In the genomic region with DNA sequence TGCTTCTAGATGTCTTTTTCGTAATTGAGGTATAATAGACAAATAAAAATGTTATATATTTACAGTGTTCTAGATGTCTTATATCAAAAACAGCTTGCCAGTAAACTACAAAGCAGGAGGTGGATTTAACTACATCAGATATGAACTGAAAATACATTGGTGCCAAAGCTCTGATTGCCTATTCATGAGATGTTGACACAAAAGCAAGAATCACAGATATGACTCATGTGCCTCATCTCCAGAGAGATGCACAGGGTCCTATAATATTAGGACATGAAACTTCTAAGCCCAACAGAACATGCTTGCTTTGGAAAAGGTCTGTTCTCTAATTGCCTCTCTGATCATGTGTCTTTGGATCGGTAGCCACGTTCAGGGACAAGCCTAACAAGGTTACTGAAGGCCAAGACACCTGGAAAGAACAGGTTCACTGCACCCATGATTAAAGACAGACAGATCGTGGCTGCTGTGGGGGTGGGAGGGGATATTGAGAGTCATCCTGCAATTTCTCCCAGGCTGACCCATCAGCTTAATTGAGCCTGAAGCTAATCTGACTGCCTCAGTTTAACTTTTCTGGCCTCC, we compare ENCODE assay signal across 17 cellular contexts. TPM values are rescaled to one million over a fixed set of nuclear protein-coding genes. Genes with fewer than 3 reads are reported as not detected.
DNase-seq lines count a peak whose midpoint lies in the region; ATAC-seq and TF ChIP-seq lines count a peak whose summit lies in the region.
"Had no signal": no experiment of that assay in that cellular context is flagged by ENCODE, and none has a peak within 500 bp of the region (broad histone marks: within the 10 kb centered on the region; RNA-seq: fewer than 3 reads in every experiment).

No MANE protein-coding gene starts in this region.

- H2AFZ ChIP-seq in SK-N-SH (ENCODE audit: low read depth) = no peak overlapping the region

- H3K9ac ChIP-seq in SK-N-SH (no peak overlapping the region), adipocyte (ENCODE audit: low read length) (no peak overlapping the region)

- DNase-seq in SK-N-SH (no peak), adipocyte (ENCODE audit: low read depth) (peak; percentile 43), iris pigment epithelial cell (ENCODE audit: low read depth) (peak; percentile 72), thyroid gland (peak in 1 of 2 donors; percentile 29), Right ventricle myocardium superior (no peak), COLO668 (lab: John Stamatoyannopoulos, UW; ENCODE audit: unreplicated experiment) (no peak)
- DNase-seq: activated CD4-positive, alpha-beta T cell treated with anti-CD3 and anti-CD28 coated beads, Interleukin-2, amount 50 U/mL, for 4 hours; anterior cingulate cortex; CD8-positive, alpha-beta memory T cell; cortex of kidney; left lung; NCI-H187 treated with DMSO at 0.1 percent for 48 hours; NCI-H748 treated with DMSO at 0.1 percent for 48 hours; SHP77 treated with DMSO at 0.1 percent for 48 hours had no signal

- peaks cover 10 to 35% of the 10 kb centered on the region in 2 experiments; a peak in 3 of 4 replicates for H3K4me1 ChIP-seq in SK-N-SH (ENCODE audit: control insufficient read depth in 1 of 2, insufficient read depth in 2 of 2, low read depth in 1 of 2, low read length in 1 of 2)
- H3K4me1 ChIP-seq in adipocyte (ENCODE audit: control insufficient read depth, insufficient read depth, low read length) = peaks cover 86% of the 10 kb centered on the region
- peaks cover 52 to 80% of the 10 kb centered on the region in 2 donors for H3K4me1 ChIP-seq in thyroid gland

- H3K4me3 ChIP-seq in SK-N-SH (ENCODE audit: low read depth in 2 of 2, low read length in 1 of 2) (no peak overlapping the region), adipocyte (ENCODE audit: low read length) (no peak overlapping the region), thyroid gland (replicated peaks in 1 of 3) (no peak overlapping the region)
- H3K4me3 ChIP-seq: left lung had no signal

- no peaks in the 10 kb centered on the region for H3K9me2 ChIP-seq in SK-N-SH

- peaks cover 8% of the 10 kb centered on the region for H3F3A ChIP-seq in SK-N-SH (replicated peaks; ENCODE audit: insufficient read depth)

- ATAC-seq in SK-N-SH treated with all-trans-retinoic acid at 6 μM for 48 hours (no peak), GM19452 (IDR thresholded peaks at IDR 0.05; ENCODE audit: unreplicated experiment) (no peak), Right ventricle myocardium superior (ENCODE audit: poor library complexity) (no peak)
- ATAC-seq: esophagus mucosa, left lung had no signal

- CTCF ChIA-PET in SK-N-SH (lab: Yijun Ruan, JAX) = no interaction called here

- intact Hi-C loops in thyroid gland (cut with DNase I) = no loop called here
- intact Hi-C loops in Right ventricle myocardium superior (cut with DNase I) = loop anchor here (10.0 kb wide), 1 partner anchor 46 kb away; no protein-coding TSS in a partner anchor

- POLR2A ChIA-PET in SK-N-SH (lab: Yijun Ruan, JAX) = no interaction called here

- no peak for TF ChIP-seq EP300 in SK-N-SH (IDR thresholded peaks at IDR 0.05; ENCODE audit: borderline replicate concordance in 1 of 2, low read depth in 1 of 2, low read length in 1 of 2)

- peaks cover 7% of the 10 kb centered on the region; the same call in 1 of the 2 replicates for H3K79me2 ChIP-seq in SK-N-SH (ENCODE audit: insufficient read depth)

- no peak for TF ChIP-seq POLR2A in thyroid gland (IDR thresholded peaks at IDR 0.05)

- no peaks in the 10 kb centered on the region for H3K36me3 ChIP-seq in SK-N-SH (replicated peaks in 1 of 2; ENCODE audit: control insufficient read depth in 1 of 2, insufficient read depth in 2 of 2, low read length in 1 of 2)
- H3K36me3 ChIP-seq in adipocyte (ENCODE audit: control insufficient read depth, insufficient read depth, low read length, severe bottlenecking) = no peaks in the 10 kb centered on the region
- no peaks in the 10 kb centered on the region for H3K36me3 ChIP-seq in thyroid gland
- H3K36me3 ChIP-seq: left lung had no signal

- 86% methylated on average over 4 of the region's 4 CpGs for WGBS in SK-N-SH (ENCODE audit: low lambda C conversion rate)
- WGBS in thyroid gland, 2 donors = 62 to 63% methylated on average over 4 of the region's 4 CpGs

- no peak for TF ChIP-seq CTCF in SK-N-SH (IDR thresholded peaks at IDR 0.05)
- no peak for TF ChIP-seq CTCF in thyroid gland (IDR thresholded peaks at IDR 0.05)

- no peak overlapping the region; the same call in 1 of the 2 replicates for H3K4me2 ChIP-seq in SK-N-SH

- H3K27ac ChIP-seq in SK-N-SH (ENCODE audit: low read depth in 2 of 2, low read length in 1 of 2) = no peak overlapping the region
- peak overlapping the region in 2 of 3 donors; percentile 22 to 56 for H3K27ac ChIP-seq in thyroid gland

- H3K27me3 ChIP-seq in SK-N-SH (ENCODE audit: insufficient read depth) = no peaks in the 10 kb centered on the region
- no peaks in the 10 kb centered on the region for H3K27me3 ChIP-seq in adipocyte (replicated peaks; ENCODE audit: control insufficient read depth, insufficient read depth, low read length)
- no peaks in the 10 kb centered on the region for H3K27me3 ChIP-seq in thyroid gland
- H3K27me3 ChIP-seq: left lung had no signal

- H3K9me3 ChIP-seq in SK-N-SH = no peaks in the 10 kb centered on the region
- no peaks in the 10 kb centered on the region for H3K9me3 ChIP-seq in adipocyte (ENCODE audit: control insufficient read depth, low read length)
- no peaks in the 10 kb centered on the region for H3K9me3 ChIP-seq in thyroid gland
- H3K9me3 ChIP-seq: left lung had no signal

- H4K20me1 ChIP-seq in SK-N-SH (ENCODE audit: insufficient read depth) = no peaks in the 10 kb centered on the region

- no peak for TF ChIP-seq RAD21 in SK-N-SH (IDR thresholded peaks at IDR 0.05; ENCODE audit: low read length)

TF ChIP-seq in SK-N-SH, 30 proteins besides CTCF, POLR2A, EP300 and RAD21:
- no peak for TF ChIP-seq USF1 (IDR thresholded peaks at IDR 0.05; ENCODE audit: borderline replicate concordance, low read depth)
- TF ChIP-seq JUND (IDR thresholded peaks at IDR 0.05) = 0 out of 2 replicates have a peak, but pooled peaks have one; percentile 11

TF ChIP-seq in SK-N-SH treated with all-trans-retinoic acid at 6 μM for 48 hours, 23 proteins besides CTCF, POLR2A, EP300 and RAD21:
- TF ChIP-seq TOX (CRISPR knock-in tag; IDR thresholded peaks at IDR 0.05; ENCODE audit: borderline replicate concordance) = no peak
- TF ChIP-seq ZC3H10 (CRISPR knock-in tag; IDR thresholded peaks at IDR 0.05) = no peak
- TF ChIP-seq CSRNP3 (CRISPR knock-in tag; IDR thresholded peaks at IDR 0.05) = no peak
- no peak for TF ChIP-seq RARB (CRISPR knock-in tag; IDR thresholded peaks at IDR 0.05)
TF ChIP-seq in SK-N-SH treated with all-trans-retinoic acid at 6 μM for 48 hours: peak in this region for 0.

RNA-seq across cellular contexts. Expression of gene ABCA1, which starts 16.8 kb away (rescaled TPM):
- 5.3 and 9.3 TPM in 2 replicates for polyA plus RNA-seq in SK-N-SH (2012; rRNA removed)
- polyA plus RNA-seq in SK-N-SH (2012; cell fraction: cytosol; rRNA removed) = 4.7 and 4.9 TPM in 2 replicates
- polyA plus RNA-seq in SK-N-SH (2012; cell fraction: nucleus; rRNA removed) = 4.2 and 7.3 TPM in 2 replicates
- 10 to 100 TPM; 18.3 to 59.8 (median 35.0) TPM for total RNA-seq in thyroid gland
- 12.1 TPM for total RNA-seq in Right ventricle myocardium superior
- polyA plus RNA-seq: CD8-positive, alpha-beta memory T cell had no signal

Comparison
In these comparisons a context has a peak if more than half of its experiments do, and no peak if none do; other contexts are left out.
1. DNase-seq: peak in adipocyte (single experiment) and iris pigment epithelial cell (single experiment); none in SK-N-SH (single experiment), Right ventricle myocardium superior (single experiment) and COLO668 (single experiment).
2. H3K27ac ChIP-seq: peak in thyroid gland (2 of 3); none in SK-N-SH (0 of 2).